20 cellular contexts compared by ENCODE assay signal in the genomic region with DNA sequence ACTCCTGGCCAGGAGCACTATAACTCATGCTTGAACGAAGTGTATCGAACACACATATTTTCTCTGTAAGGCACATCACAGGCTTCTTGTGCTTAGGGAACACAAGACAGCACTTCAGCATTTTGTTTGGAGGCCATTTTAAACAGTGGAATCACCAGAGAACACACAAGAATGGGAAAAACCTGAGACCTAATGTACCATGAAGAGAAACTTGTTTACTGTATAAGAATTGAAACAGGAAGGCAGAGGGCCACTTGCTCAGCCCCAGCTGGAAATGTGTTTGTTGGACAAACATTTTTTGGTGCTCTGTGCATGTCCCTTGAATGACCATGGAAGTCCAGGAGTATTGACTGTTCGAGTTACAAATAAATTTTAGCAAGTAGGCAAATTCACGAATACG. TPM values are rescaled to one million over a fixed set of nuclear protein-coding genes. Genes with fewer than 3 reads are reported as not detected.
DNase-seq lines count a peak whose midpoint lies in the region; ATAC-seq and TF ChIP-seq lines count a peak whose summit lies in the region.
"Had no signal": no experiment of that assay in that cellular context is flagged by ENCODE, and none has a peak within 500 bp of the region (broad histone marks: within the 10 kb centered on the region; RNA-seq: fewer than 3 reads in every experiment).

No MANE protein-coding gene starts in this region.

- H3K4me2 ChIP-seq in KMS-11: peak overlapping the region; percentile 53; the same call in 1 of the 2 replicates

- TF ChIP-seq CTCF in KMS-11 (conservative IDR thresholded peaks at IDR 0.05; ENCODE audit: low read depth, low read length) (no peak), ascending aorta (IDR thresholded peaks at IDR 0.05) (no peak)

- intact Hi-C loops in ascending aorta (cut with DNase I): no loop called here

- no peak overlapping the region for H3K4me3 ChIP-seq in KMS-11 (IDR thresholded peaks at IDR 0.05; ENCODE audit: insufficient read depth, low read depth, low read length)
- no peak overlapping the region for H3K4me3 ChIP-seq in mesodermal cell (ENCODE audit: extremely low read depth, insufficient read depth, low read length, poor library complexity, severe bottlenecking)
- H3K4me3 ChIP-seq in ascending aorta: no peak overlapping the region
- H3K4me3 ChIP-seq: adrenal gland, coronary artery, lower lobe of right lung, sigmoid colon, SJSA1 had no signal

- H3K36me3 ChIP-seq in KMS-11 (ENCODE audit: insufficient read depth) (no peaks in the 10 kb centered on the region), mesodermal cell (ENCODE audit: control insufficient read depth, insufficient read depth, low read length) (no peaks in the 10 kb centered on the region), ascending aorta (no peaks in the 10 kb centered on the region)
- H3K36me3 ChIP-seq: adrenal gland, BE2C, lower lobe of right lung, sigmoid colon, SJSA1 had no signal

- no peak for DNase-seq in stimulated activated naive CD4-positive, alpha-beta T cell treated with Interleukin-2 at 50 U/mL for 16 hours (lab: John Stamatoyannopoulos, UW)
- no peak for DNase-seq in NCI-H1694 treated with DMSO at 0.1 percent for 48 hours (lab: John Stamatoyannopoulos, UW)
- no peak for DNase-seq in ascending aorta (ENCODE audit: low spot score in 2 of 2)
- DNase-seq in NCI-H526 treated with DMSO at 0.1 percent for 48 hours (lab: John Stamatoyannopoulos, UW): no peak
- DNase-seq: activated CD4-positive, alpha-beta T cell treated with anti-CD3 and anti-CD28 coated beads, Interleukin-2, amount 50 U/mL, for 4 hours; adrenal gland; BE2C; DMS79; hypothalamus; lower lobe of right lung; sigmoid colon; stimulated activated CD4-positive, alpha-beta T cell treated with anti-CD3 and anti-CD28 coated beads, Interleukin-4, amount 100 ng/mL, for 4 hours had no signal

- H3K4me1 ChIP-seq in KMS-11 (ENCODE audit: low read depth, poor library complexity, severe bottlenecking) (peaks cover 18% of the 10 kb centered on the region), mesodermal cell (ENCODE audit: control insufficient read depth, insufficient read depth, low read length, poor library complexity, severe bottlenecking) (no peaks in the 10 kb centered on the region), ascending aorta (peaks cover 2 to 18% of the 10 kb centered on the region in 2 donors)
- H3K4me1 ChIP-seq: BE2C, SJSA1 had no signal

- peaks cover 7% of the 10 kb centered on the region; the same call in 1 of the 2 replicates for H3K79me2 ChIP-seq in KMS-11 (ENCODE audit: insufficient read depth, low read depth)

- no peak overlapping the region for H3K9ac ChIP-seq in KMS-11

- no peaks in the 10 kb centered on the region for H4K20me1 ChIP-seq in KMS-11 (ENCODE audit: insufficient read depth)

- ATAC-seq in GM18511 (IDR thresholded peaks at IDR 0.05; ENCODE audit: unreplicated experiment): peak; percentile 47
- ATAC-seq in GM21529 (IDR thresholded peaks at IDR 0.05; ENCODE audit: unreplicated experiment): peak; percentile 54
- ATAC-seq: lower lobe of right lung; stimulated activated effector memory CD8-positive, alpha-beta T cell treated with anti-CD3 and anti-CD28 coated beads, Interleukin-12 subunit alpha, Interleukin-12 subunit beta, amount 100 ng/mL, for 72 hours had no signal

- H2AFZ ChIP-seq in KMS-11 (ENCODE audit: low read depth): no peak overlapping the region

- WGBS in mesodermal cell (ENCODE audit: insufficient coverage in 2 of 2), 2 experiments: 81 to 93% methylated on average over 3 to 5 of the region's 5 CpGs

- H3K27me3 ChIP-seq in KMS-11 (ENCODE audit: insufficient read depth, low read depth) (no peaks in the 10 kb centered on the region), ascending aorta (no peaks in the 10 kb centered on the region)
- H3K27me3 ChIP-seq: adrenal gland, BE2C, sigmoid colon, SJSA1 had no signal

- H3K27ac ChIP-seq in KMS-11: no peak overlapping the region
- H3K27ac ChIP-seq in mesodermal cell (ENCODE audit: low read depth, low read length, severe bottlenecking): peak overlapping the region; percentile 52
- H3K27ac ChIP-seq in ascending aorta: no peak overlapping the region
- H3K27ac ChIP-seq: adrenal gland, coronary artery, HL-60, lower lobe of right lung, sigmoid colon, SJSA1 had no signal

- H3K9me3 ChIP-seq in mesodermal cell (ENCODE audit: control insufficient read depth, low read length) (no peaks in the 10 kb centered on the region), ascending aorta (no peaks in the 10 kb centered on the region)
- H3K9me3 ChIP-seq: adrenal gland, BE2C, lower lobe of right lung, sigmoid colon, SJSA1 had no signal

RNA-seq across cellular contexts. Expression of a gene that starts 47.5 kb away (rescaled TPM):
- 42.9 TPM for polyA plus RNA-seq in mesodermal cell (2013, experiment 1 of 2)
- 42.4 TPM for polyA plus RNA-seq in mesodermal cell (2013, experiment 2 of 2)
- total RNA-seq in ascending aorta: 65.7 TPM
